Comparison of ENCODE assay signal across 8 cellular contexts in genomic region chrX:49171752-49172279, GRCh38. TPM values are rescaled to one million over a fixed set of nuclear protein-coding genes. Genes with fewer than 3 reads are reported as not detected.
DNase-seq lines count a peak whose midpoint lies in the region; ATAC-seq and TF ChIP-seq lines count a peak whose summit lies in the region.

Gene PLP2, plus strand, starts transcription at chrX:49171898. Its CDS starts 103 bp downstream, at chrX:49172001.

- H3K9me3 Mint-ChIP-seq in activated naive CD8-positive, alpha-beta T cell (ENCODE audit: low read depth): no peaks in the 10 kb centered on the region

- H3K27me3 ChIP-seq in gastrocnemius medialis: no peaks in the 10 kb centered on the region

- H3K27ac ChIP-seq in SK-N-MC: peak within 1 kb of the TSS; percentile 57; the same call in 1 of the 2 replicates
- H3K27ac ChIP-seq in gastrocnemius medialis: peak within 1 kb of the TSS; percentile 88 to 94 (median 90)

- peak within 1 kb of the TSS; percentile 89 for H3K27ac Mint-ChIP-seq in activated naive CD8-positive, alpha-beta T cell

- H3K4me3 Mint-ChIP-seq in activated naive CD8-positive, alpha-beta T cell: peak within 1 kb of the TSS; percentile 86

- intact Hi-C loops in left ventricle myocardium superior (cut with micrococcal nuclease) (no loop called here), gastrocnemius medialis (cut with DNase I; ENCODE audit: low total_unique reads) (loop anchor here (10.0 kb wide), 1 partner anchor 1687 kb away; the partner anchor contains the start of gene ZNF41)

- peak in 1 of 2 donors; percentile 53 for TF ChIP-seq POLR2A in gastrocnemius medialis (IDR thresholded peaks at IDR 0.05)

- peaks cover 31% of the 10 kb centered on the region for H3K4me1 Mint-ChIP-seq in activated naive CD8-positive, alpha-beta T cell (ENCODE audit: low read depth)

- H3K36me3 Mint-ChIP-seq in activated naive CD8-positive, alpha-beta T cell: no peaks in the 10 kb centered on the region

- no peak for TF ChIP-seq CTCF in gastrocnemius medialis (IDR thresholded peaks at IDR 0.05 in 4 of 5, conservative IDR thresholded peaks at IDR 0.05 in 1 of 5)

- H3K36me3 ChIP-seq in SK-N-MC (ENCODE audit: insufficient read depth, low read length): peaks cover 14% of the 10 kb centered on the region; the same call in 1 of the 2 replicates
- peaks cover 0 to 19% of the 10 kb centered on the region in 2 donors for H3K36me3 ChIP-seq in gastrocnemius medialis

- H3K9ac ChIP-seq in SK-N-MC (ENCODE audit: insufficient read length): peak within 1 kb of the TSS; percentile 75

- H3K27me3 Mint-ChIP-seq in activated naive CD8-positive, alpha-beta T cell: no peaks in the 10 kb centered on the region

- ATAC-seq in HG03342 (IDR thresholded peaks at IDR 0.05; ENCODE audit: unreplicated experiment) (peak; percentile 33), left ventricle myocardium superior (peak; percentile 41), gastrocnemius medialis (peak; percentile 28 to 34), GM21737 (IDR thresholded peaks at IDR 0.05; ENCODE audit: unreplicated experiment) (no peak)

- peaks cover 6 to 12% of the 10 kb centered on the region in 2 donors for H3K4me1 ChIP-seq in gastrocnemius medialis

- H3K4me3 ChIP-seq in SK-N-MC: peak within 1 kb of the TSS; percentile 82
- H3K4me3 ChIP-seq in gastrocnemius medialis: peak within 1 kb of the TSS; percentile 63 to 74 (median 64)

- in situ Hi-C loops in gastrocnemius medialis (cut with MboI; ENCODE audit: low sequenced_read_pairs in 4 of 4): no loop called here

- DNase-seq in NCI-H510A treated with DMSO at 0.1 percent for 48 hours (lab: John Stamatoyannopoulos, UW) (peak; percentile 51), NCI-H510A (lab: John Stamatoyannopoulos, UW) (no peak), SK-N-MC (ENCODE audit: low read depth, low spot score) (no peak), left ventricle myocardium superior (peak; percentile 65), gastrocnemius medialis (peak in 1 of 2 donors; percentile 53)

- H3K9me3 ChIP-seq in SK-N-MC (ENCODE audit: low read depth, low read length) (no peaks in the 10 kb centered on the region), gastrocnemius medialis (no peaks in the 10 kb centered on the region)

RNA-seq across cellular contexts. Expression of gene PLP2, which starts in this region (rescaled TPM):
- total RNA-seq in left ventricle myocardium superior: 62.3 TPM
- 10 to 100 TPM; 12.8 to 53.5 (median 32.5) TPM for total RNA-seq in gastrocnemius medialis

Comparison
In these comparisons a context has a peak if more than half of its experiments do, and no peak if none do; other contexts are left out.
1. DNase-seq: peak in NCI-H510A treated with DMSO at 0.1 percent for 48 hours (single experiment) and left ventricle myocardium superior (single experiment); none in NCI-H510A (single experiment) and SK-N-MC (single experiment).